1 cellular context compared by ENCODE assay signal in genomic region chr1:84078108-84078823, GRCh38.
A peak's percentile ranks its signal among the peaks of the same experiment; 100 is the strongest.
TF ChIP-seq lines count a peak whose summit lies in the region.

No MANE protein-coding gene starts in this region.

TF ChIP-seq in HEK293, 187 proteins besides CTCF, POLR2A, EP300 and RAD21 (continued from another document and continues in another):
- TF ChIP-seq INSM2 (tag by site-specific recombination; IDR thresholded peaks at IDR 0.05) (0 out of 2 replicates have a peak, but pooled peaks have one; percentile 13), BCL6B (tag by site-specific recombination; IDR thresholded peaks at IDR 0.05) (no peak), ZNF184 (tag by site-specific recombination; IDR thresholded peaks at IDR 0.05) (no peak), ZSCAN4 (tag by site-specific recombination; IDR thresholded peaks at IDR 0.05) (no peak), ZNF140 (tag by site-specific recombination; IDR thresholded peaks at IDR 0.05) (no peak), SCRT2 (tag by site-specific recombination; IDR thresholded peaks at IDR 0.05) (peak; percentile 94), ZNF174 (tag by site-specific recombination; IDR thresholded peaks at IDR 0.05) (no peak), ZNF624 (tag by site-specific recombination; IDR thresholded peaks at IDR 0.05) (no peak), SP3 (tag by site-specific recombination; IDR thresholded peaks at IDR 0.05) (no peak), KLF16 (tag by site-specific recombination; IDR thresholded peaks at IDR 0.05) (0 out of 2 replicates have a peak, but pooled peaks have one; percentile 30), ZNF398 (tag by site-specific recombination; IDR thresholded peaks at IDR 0.05) (peak; percentile 52; the same call in 1 of the 2 replicates), ZNF664 (tag by site-specific recombination; IDR thresholded peaks at IDR 0.05) (no peak), KLF10 (tag by site-specific recombination; IDR thresholded peaks at IDR 0.05) (0 out of 2 replicates have a peak, but pooled peaks have one; percentile 40), GLI4 (tag by site-specific recombination; IDR thresholded peaks at IDR 0.05) (no peak), ZNF76 (tag by site-specific recombination; IDR thresholded peaks at IDR 0.05; ENCODE audit: borderline replicate concordance, low read depth) (0 out of 2 replicates have a peak, but pooled peaks have one; percentile 74), ZNF645 (tag by site-specific recombination; IDR thresholded peaks at IDR 0.05) (no peak), ZNF529 (tag by site-specific recombination; IDR thresholded peaks at IDR 0.05; ENCODE audit: insufficient replicate concordance) (no peak), ZBTB26 (tag by site-specific recombination; optimal IDR thresholded peaks at IDR 0.05) (peak; percentile 87), ZNF792 (tag by site-specific recombination; IDR thresholded peaks at IDR 0.05) (no peak), ZFP37 (tag by site-specific recombination; IDR thresholded peaks at IDR 0.05) (peak; percentile 60; the same call in 1 of the 2 replicates), ZNF202 (tag by site-specific recombination; IDR thresholded peaks at IDR 0.05; ENCODE audit: borderline replicate concordance) (no peak), ZNF302 (tag by site-specific recombination; IDR thresholded peaks at IDR 0.05; ENCODE audit: low read depth) (no peak), MEIS1 (CRISPR knock-in tag; IDR thresholded peaks at IDR 0.05; ENCODE audit: borderline replicate concordance) (no peak), ZBTB11 (tag by site-specific recombination; conservative IDR thresholded peaks at IDR 0.05; ENCODE audit: low read depth) (peak; percentile 58), ZNF585B (tag by site-specific recombination; IDR thresholded peaks at IDR 0.05) (no peak), ZNF341 (tag by site-specific recombination; IDR thresholded peaks at IDR 0.05; ENCODE audit: low read depth) (peak; percentile 82), ZNF362 (tag by site-specific recombination; IDR thresholded peaks at IDR 0.05) (no peak), ZBTB1 (tag by site-specific recombination; IDR thresholded peaks at IDR 0.05) (no peak), ZNF473 (tag by site-specific recombination; IDR thresholded peaks at IDR 0.05) (no peak), PRDM2 (tag by site-specific recombination; IDR thresholded peaks at IDR 0.05; ENCODE audit: borderline replicate concordance) (0 out of 2 replicates have a peak, but pooled peaks have one; percentile 23), ZNF366 (tag by site-specific recombination; conservative IDR thresholded peaks at IDR 0.05) (peak; percentile 74), ZNF707 (tag by site-specific recombination; IDR thresholded peaks at IDR 0.05) (no peak), IKZF3 (tag by site-specific recombination; IDR thresholded peaks at IDR 0.05) (peak; percentile 61; the same call in 1 of the 2 replicates), PATZ1 (tag by site-specific recombination; IDR thresholded peaks at IDR 0.05) (peak; percentile 52), ZNF433 (tag by site-specific recombination; IDR thresholded peaks at IDR 0.05; ENCODE audit: low read depth) (no peak), KLF8 (tag by site-specific recombination; IDR thresholded peaks at IDR 0.05) (no peak), ZNF48 (tag by site-specific recombination; IDR thresholded peaks at IDR 0.05) (no peak), GLIS2 (tag by site-specific recombination; IDR thresholded peaks at IDR 0.05) (peak; percentile 76)
